ENCODE assay signal across 7 cellular contexts in the genomic region with DNA sequence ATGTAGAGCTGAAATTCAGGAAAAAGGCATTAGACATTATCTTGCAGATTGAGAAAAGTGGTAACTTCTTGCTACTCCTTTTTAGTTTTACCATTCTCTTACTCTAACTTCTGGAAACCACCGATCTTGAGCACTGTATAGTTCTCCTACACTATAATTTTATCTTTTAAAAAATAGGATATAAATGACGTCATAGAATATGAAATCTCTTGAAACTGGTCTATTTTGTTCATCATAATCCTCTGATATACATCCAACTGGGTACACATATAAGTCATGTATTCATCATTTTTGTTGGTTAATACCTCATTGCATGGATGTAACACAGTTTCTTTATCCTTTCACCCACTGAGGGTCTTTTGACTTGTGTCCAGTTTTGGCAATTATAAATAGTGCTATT.
"Had no signal": no experiment of that assay in that cellular context is flagged by ENCODE, and none has a peak within 500 bp of the region (broad histone marks: within the 10 kb centered on the region; RNA-seq: fewer than 3 reads in every experiment).

No MANE protein-coding gene starts in this region.

- FAIRE-seq: G401.6, GM12891, GM12892, GM18507, GM19239 had no signal

- DNase-seq: GDM1, GF-D8 had no signal
